1 cellular context compared by ENCODE assay signal in the genomic region with DNA sequence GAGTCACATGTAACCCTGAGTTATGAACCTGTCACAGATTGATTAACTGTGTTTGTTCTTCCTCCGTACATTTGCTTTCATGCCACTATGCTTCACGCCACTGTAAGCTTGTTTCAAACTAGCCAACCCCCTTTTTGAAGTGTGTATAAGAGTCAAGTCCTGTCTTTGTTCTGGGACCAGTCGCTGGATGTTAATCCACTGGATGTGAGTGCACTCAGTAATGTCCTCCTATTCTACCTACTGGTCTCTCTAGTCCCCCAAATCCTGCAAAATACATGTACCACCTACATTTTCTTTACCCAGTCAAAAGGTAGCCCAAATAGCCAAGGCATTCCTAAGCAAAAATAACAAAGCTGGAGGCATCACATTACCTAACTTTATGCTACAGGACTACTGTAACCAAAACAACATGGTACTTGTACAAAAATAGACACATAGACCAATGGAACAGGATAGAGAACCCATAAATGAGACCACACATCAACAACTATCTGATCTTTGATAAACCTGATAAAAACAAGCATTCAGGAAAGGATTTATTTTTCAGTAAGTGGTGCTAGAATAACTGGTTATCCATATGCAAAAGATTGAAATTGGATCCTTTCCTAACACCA.
A peak's percentile ranks its signal among the peaks of the same experiment; 100 is the strongest.
TF ChIP-seq lines count a peak whose summit lies in the region.

No MANE protein-coding gene starts in this region.

TF ChIP-seq in HEK293, 187 proteins besides CTCF, POLR2A, EP300 and RAD21 (continued from another document):
- no peak for TF ChIP-seq EGR2 (tag by site-specific recombination; IDR thresholded peaks at IDR 0.05; ENCODE audit: low read depth)
- no peak for TF ChIP-seq SP7 (tag by site-specific recombination; IDR thresholded peaks at IDR 0.05)
- 0 out of 2 replicates have a peak, but pooled peaks have one; percentile 31 for TF ChIP-seq KLF8 (tag by site-specific recombination; IDR thresholded peaks at IDR 0.05)
- no peak for TF ChIP-seq KLF7 (tag by site-specific recombination; IDR thresholded peaks at IDR 0.05; ENCODE audit: borderline replicate concordance)
- TF ChIP-seq ZBTB17 (tag by site-specific recombination; IDR thresholded peaks at IDR 0.05), result no peak
- peak; percentile 99 for TF ChIP-seq SETDB1 (IDR thresholded peaks at IDR 0.05; ENCODE audit: insufficient read length, low read length)
- TF ChIP-seq ZNF37A (tag by site-specific recombination; IDR thresholded peaks at IDR 0.05), result no peak
- TF ChIP-seq, protein P1, sequence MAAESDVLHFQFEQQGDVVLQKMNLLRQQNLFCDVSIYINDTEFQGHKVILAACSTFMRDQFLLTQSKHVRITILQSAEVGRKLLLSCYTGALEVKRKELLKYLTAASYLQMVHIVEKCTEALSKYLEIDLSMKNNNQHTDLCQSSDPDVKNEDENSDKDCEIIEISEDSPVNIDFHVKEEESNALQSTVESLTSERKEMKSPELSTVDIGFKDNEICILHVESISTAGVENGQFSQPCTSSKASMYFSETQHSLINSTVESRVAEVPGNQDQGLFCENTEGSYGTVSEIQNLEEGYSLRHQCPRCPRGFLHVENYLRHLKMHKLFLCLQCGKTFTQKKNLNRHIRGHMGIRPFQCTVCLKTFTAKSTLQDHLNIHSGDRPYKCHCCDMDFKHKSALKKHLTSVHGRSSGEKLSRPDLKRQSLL (tag by site-specific recombination; IDR thresholded peaks at IDR 0.05), result no peak
- TF ChIP-seq ZNF654 (tag by site-specific recombination; IDR thresholded peaks at IDR 0.05; ENCODE audit: low read depth), result no peak
- TF ChIP-seq ZNF354C (tag by site-specific recombination; IDR thresholded peaks at IDR 0.05; ENCODE audit: borderline replicate concordance, low read depth), result no peak
- TF ChIP-seq ZNF624 (tag by site-specific recombination; IDR thresholded peaks at IDR 0.05), result no peak
- TF ChIP-seq ZSCAN30 (tag by site-specific recombination; IDR thresholded peaks at IDR 0.05), result 0 out of 2 replicates have a peak, but pooled peaks have one; percentile 22
- TF ChIP-seq ZNF138 (tag by site-specific recombination; IDR thresholded peaks at IDR 0.05; ENCODE audit: borderline replicate concordance), result no peak
- no peak for TF ChIP-seq ZNF701 (tag by site-specific recombination; IDR thresholded peaks at IDR 0.05)
- no peak for TF ChIP-seq ZNF121 (tag by site-specific recombination; IDR thresholded peaks at IDR 0.05)
TF ChIP-seq in HEK293: peak in this region for 22.
